Comparison of ENCODE assay signal across 13 cellular contexts in the genomic region with DNA sequence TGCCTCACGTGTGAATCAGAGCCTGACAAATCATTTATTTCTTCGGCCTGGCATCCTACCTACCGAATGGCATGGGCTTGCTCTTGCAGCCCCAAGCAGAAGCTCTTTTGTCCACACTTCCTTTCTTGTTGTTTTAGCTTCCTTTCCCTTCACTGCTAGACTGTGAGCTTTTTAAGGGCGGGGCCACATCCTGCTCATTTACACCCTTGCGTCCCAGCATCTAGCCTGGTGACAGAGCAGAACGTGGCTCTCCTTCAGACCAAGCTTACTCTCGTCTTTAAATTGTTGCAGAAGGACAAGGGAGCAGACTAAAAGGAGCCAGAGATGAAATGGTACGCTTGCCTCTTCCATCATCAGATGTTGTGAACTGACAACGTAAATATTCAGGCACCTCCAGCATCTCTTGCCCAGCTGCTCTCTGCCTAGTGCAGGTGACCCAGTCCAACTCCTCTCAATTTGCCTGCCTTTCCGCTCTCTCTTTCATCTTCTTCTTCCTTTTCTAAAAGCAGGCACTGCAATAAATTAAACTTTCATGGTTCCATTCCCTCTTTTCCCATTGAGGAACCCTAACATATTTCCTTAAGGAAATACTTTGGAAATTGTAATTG.
DNase-seq lines count a peak whose midpoint lies in the region; ATAC-seq, FAIRE-seq and TF ChIP-seq lines count a peak whose summit lies in the region.
"Had no signal": no experiment of that assay in that cellular context is flagged by ENCODE, and none has a peak within 500 bp of the region (broad histone marks: within the 10 kb centered on the region; RNA-seq: fewer than 3 reads in every experiment).

No MANE protein-coding gene starts in this region.

- H3F3A ChIP-seq in OCI-LY1 (ENCODE audit: insufficient read depth, low read length), result no peaks in the 10 kb centered on the region

- H3K4me1 ChIP-seq in OCI-LY1 (ENCODE audit: insufficient read depth, low read length, severe bottlenecking), result peaks cover 31% of the 10 kb centered on the region
- no peaks in the 10 kb centered on the region for H3K4me1 ChIP-seq in SJCRH30
- H3K4me1 ChIP-seq in esophagus squamous epithelium, result peaks cover 8 to 20% (median 20%) of the 10 kb centered on the region in 3 donors

- H3K27me3 ChIP-seq in OCI-LY1 (ENCODE audit: insufficient read depth, low read length) (no peaks in the 10 kb centered on the region), SJCRH30 (no peaks in the 10 kb centered on the region), esophagus squamous epithelium (no peaks in the 10 kb centered on the region)
- H3K27me3 ChIP-seq: BLaER1 treated with 17β-estradiol and CSF1 and Interleukin-3, amounts not matched to agents 10 nM and 100 nM; gastrocnemius medialis had no signal

- no peaks in the 10 kb centered on the region for H4K20me1 ChIP-seq in OCI-LY1 (ENCODE audit: insufficient read depth, low read length)
- H4K20me1 ChIP-seq: BLaER1 treated with 17β-estradiol and CSF1 and Interleukin-3, amounts not matched to agents 10 nM and 100 nM had no signal

- peaks cover 4% of the 10 kb centered on the region for H3K9me3 Mint-ChIP-seq in activated T-helper 2 cell treated with anti-CD3 and anti-CD28 coated beads, Interferon-gamma antibody, Interleukin-2, Interleukin-4, amounts not matched to agents 10 μg/mL and 5 μg/mL and 100 μg/mL, durations not matched to agents 14 hours and 24 hours and 36 hours
- H3K9me3 Mint-ChIP-seq in natural killer cell, result no peaks in the 10 kb centered on the region

- H3K27ac ChIP-seq in OCI-LY1 (ENCODE audit: low read depth, low read length, poor library complexity, severe bottlenecking) (peak overlapping the region; percentile 69), SJCRH30 (no peak overlapping the region), esophagus squamous epithelium (no peak overlapping the region)
- H3K27ac ChIP-seq: BLaER1 treated with 17β-estradiol and CSF1 and Interleukin-3, amounts not matched to agents 10 nM and 100 nM; gastrocnemius medialis had no signal

- peak; percentile 90 to 97 (median 95) for ATAC-seq in natural killer cell
- no peak for ATAC-seq in HG02970 (IDR thresholded peaks at IDR 0.05; ENCODE audit: low FRiP score, unreplicated experiment)
- ATAC-seq: gastrocnemius medialis, K562 had no signal

- FAIRE-seq in GM12891 (lab: Jason Lieb, UNC), result peak; percentile 77
- FAIRE-seq: K562 had no signal

- WGBS in esophagus squamous epithelium, 2 donors, result 38 to 53% methylated on average over 10 of the region's 10 CpGs

- H3K9me3 ChIP-seq in OCI-LY1 (ENCODE audit: low read length), result no peaks in the 10 kb centered on the region
- no peaks in the 10 kb centered on the region for H3K9me3 ChIP-seq in SJCRH30 (replicated peaks)
- no peaks in the 10 kb centered on the region for H3K9me3 ChIP-seq in esophagus squamous epithelium
- H3K9me3 ChIP-seq: gastrocnemius medialis had no signal

- H3K36me3 ChIP-seq in OCI-LY1 (ENCODE audit: insufficient read depth, low read length) (no peaks in the 10 kb centered on the region), SJCRH30 (no peaks in the 10 kb centered on the region), esophagus squamous epithelium (no peaks in the 10 kb centered on the region)
- H3K36me3 ChIP-seq: BLaER1 treated with 17β-estradiol and CSF1 and Interleukin-3, amounts not matched to agents 10 nM and 100 nM; gastrocnemius medialis had no signal

- peak overlapping the region; percentile 66 for H3K27ac Mint-ChIP-seq in activated T-helper 2 cell treated with anti-CD3 and anti-CD28 coated beads, Interferon-gamma antibody, Interleukin-2, Interleukin-4, amounts not matched to agents 10 μg/mL and 5 μg/mL and 100 μg/mL, durations not matched to agents 14 hours and 24 hours and 36 hours
- H3K27ac Mint-ChIP-seq in natural killer cell, result peak overlapping the region; percentile 79 to 87

- H3K36me3 Mint-ChIP-seq in activated T-helper 2 cell treated with anti-CD3 and anti-CD28 coated beads, Interferon-gamma antibody, Interleukin-2, Interleukin-4, amounts not matched to agents 10 μg/mL and 5 μg/mL and 100 μg/mL, durations not matched to agents 14 hours and 24 hours and 36 hours (ENCODE audit: low read depth), result peaks cover 5% of the 10 kb centered on the region
- no peaks in the 10 kb centered on the region for H3K36me3 Mint-ChIP-seq in natural killer cell

- peak overlapping the region; percentile 8 for H3K4me3 ChIP-seq in OCI-LY1 (ENCODE audit: low read depth, low read length, poor library complexity, severe bottlenecking)
- no peak overlapping the region for H3K4me3 ChIP-seq in SJCRH30
- H3K4me3 ChIP-seq in esophagus squamous epithelium, result no peak overlapping the region
- H3K4me3 ChIP-seq: BLaER1 treated with 17β-estradiol and CSF1 and Interleukin-3, amounts not matched to agents 10 nM and 100 nM; gastrocnemius medialis; K562 had no signal

- intact Hi-C loops in activated T-helper 2 cell treated with anti-CD3 and anti-CD28 coated beads, Interferon-gamma antibody, Interleukin-2, Interleukin-4, amounts not matched to agents 10 μg/mL and 5 μg/mL and 100 μg/mL, durations not matched to agents 14 hours and 24 hours and 36 hours (cut with micrococcal nuclease), result loop anchor here (2.0 to 5.0 kb wide), 2 partner anchors 14 to 36 kb away; no protein-coding TSS in a partner anchor
- intact Hi-C loops in natural killer cell (cut with micrococcal nuclease) (no loop called here), esophagus squamous epithelium (cut with DNase I) (no loop called here)

- H3K79me2 ChIP-seq in OCI-LY1 (ENCODE audit: insufficient read depth, low read length), result no peaks in the 10 kb centered on the region

- peak overlapping the region; percentile 54 for H3K4me2 ChIP-seq in OCI-LY1 (ENCODE audit: low read length)

- H3K4me1 Mint-ChIP-seq in activated T-helper 2 cell treated with anti-CD3 and anti-CD28 coated beads, Interferon-gamma antibody, Interleukin-2, Interleukin-4, amounts not matched to agents 10 μg/mL and 5 μg/mL and 100 μg/mL, durations not matched to agents 14 hours and 24 hours and 36 hours (ENCODE audit: low read depth), result peaks cover 59% of the 10 kb centered on the region
- peaks cover 52% of the 10 kb centered on the region in 2 donors for H3K4me1 Mint-ChIP-seq in natural killer cell

- peak overlapping the region; percentile 47 for H3K4me3 Mint-ChIP-seq in activated T-helper 2 cell treated with anti-CD3 and anti-CD28 coated beads, Interferon-gamma antibody, Interleukin-2, Interleukin-4, amounts not matched to agents 10 μg/mL and 5 μg/mL and 100 μg/mL, durations not matched to agents 14 hours and 24 hours and 36 hours (ENCODE audit: low read depth)
- peak overlapping the region; percentile 91 for H3K4me3 Mint-ChIP-seq in natural killer cell

- H3K27me3 Mint-ChIP-seq in activated T-helper 2 cell treated with anti-CD3 and anti-CD28 coated beads, Interferon-gamma antibody, Interleukin-2, Interleukin-4, amounts not matched to agents 10 μg/mL and 5 μg/mL and 100 μg/mL, durations not matched to agents 14 hours and 24 hours and 36 hours (ENCODE audit: low read depth), result no peaks in the 10 kb centered on the region
- H3K27me3 Mint-ChIP-seq in natural killer cell (ENCODE audit: low read depth in 2 of 2), result no peaks in the 10 kb centered on the region

- H3K9me2 ChIP-seq in OCI-LY1 (ENCODE audit: low read depth, low read length), result no peaks in the 10 kb centered on the region

- H3K9ac ChIP-seq in OCI-LY1 (ENCODE audit: low read length), result peak overlapping the region; percentile 10; the same call in 1 of the 2 replicates
- H3K9ac ChIP-seq: BLaER1 treated with 17β-estradiol and CSF1 and Interleukin-3, amounts not matched to agents 10 nM and 100 nM had no signal

- H2AFZ ChIP-seq in OCI-LY1 (ENCODE audit: low read length), result 0 out of 2 replicates have a peak overlapping the region, but pooled peaks have one; percentile 1

- TF ChIP-seq POLR2A in GM12891 (IDR thresholded peaks at IDR 0.05; ENCODE audit: low read depth, low read length) (no peak), esophagus squamous epithelium (IDR thresholded peaks at IDR 0.05) (no peak)

- DNase-seq in GM12891 (ENCODE audit: insufficient read length, low spot score) (no peak), natural killer cell (no peak), SJCRH30 (no peak), esophagus squamous epithelium (lab: John Stamatoyannopoulos, UW) (no peak), NCI-H187 treated with DMSO at 0.1 percent for 48 hours (lab: John Stamatoyannopoulos, UW) (no peak)
- DNase-seq in activated T-helper 2 cell treated with anti-CD3 and anti-CD28 coated beads, Interferon-gamma antibody, Interleukin-2, Interleukin-4, amounts not matched to agents 10 μg/mL and 5 μg/mL and 100 μg/mL, durations not matched to agents 14 hours and 24 hours and 36 hours (ENCODE audit: low spot score), result peak; percentile 50
- DNase-seq: gastrocnemius medialis, NCI-H446 treated with DMSO at 0.1 percent for 48 hours, SHP77 treated with DMSO at 0.1 percent for 48 hours had no signal

- TF ChIP-seq CTCF in OCI-LY1 (IDR thresholded peaks at IDR 0.05; ENCODE audit: low read length) (no peak), natural killer cell (IDR thresholded peaks at IDR 0.05) (no peak), esophagus squamous epithelium (IDR thresholded peaks at IDR 0.05) (no peak)

TF ChIP-seq in GM12891, 5 proteins besides CTCF, POLR2A, EP300 and RAD21:
- TF ChIP-seq TAF1 (IDR thresholded peaks at IDR 0.05; ENCODE audit: low read depth, low read length) (no peak), SPI1 (IDR thresholded peaks at IDR 0.05; ENCODE audit: low read depth, low read length) (peak; percentile 23; the same call in 1 of the 2 replicates)
